Comparison of ENCODE assay signal across 1 cellular context in genomic region chr1:39170731-39171375, GRCh38.
A peak's percentile ranks its signal among the peaks of the same experiment; 100 is the strongest.
TF ChIP-seq lines count a peak whose summit lies in the region.

No MANE protein-coding gene starts in this region.

TF ChIP-seq in K562, 482 proteins besides CTCF, POLR2A, EP300 and RAD21 (continued from another document):
- TF ChIP-seq LARP7 (IDR thresholded peaks at IDR 0.05) (0 out of 2 replicates have a peak, but pooled peaks have one; percentile 41), NR1H2 (CRISPR knock-in tag; IDR thresholded peaks at IDR 0.05) (no peak), NKRF (IDR thresholded peaks at IDR 0.05; ENCODE audit: borderline replicate concordance) (no peak), CXXC5 (CRISPR knock-in tag; IDR thresholded peaks at IDR 0.05) (0 out of 2 replicates have a peak, but pooled peaks have one; percentile 16), ZBTB33 (CRISPR knock-in tag; IDR thresholded peaks at IDR 0.05) (peak; percentile 85), ZNF583 (CRISPR knock-in tag; IDR thresholded peaks at IDR 0.05) (no peak), ZNF668 (CRISPR knock-in tag; IDR thresholded peaks at IDR 0.05) (0 out of 2 replicates have a peak, but pooled peaks have one; percentile 13), POLR2AphosphoS2 (IDR thresholded peaks at IDR 0.05; ENCODE audit: low read length) (no peak), FOXK2 (conservative IDR thresholded peaks at IDR 0.05 in 1 of 2, IDR thresholded peaks at IDR 0.05 in 1 of 2; ENCODE audit: low read depth in 2 of 2) (peak in 1 of 2 experiments; percentile 60; a peak in 2 of 4 replicates), HDAC3 (IDR thresholded peaks at IDR 0.05; ENCODE audit: borderline replicate concordance, partially characterized antibody) (no peak)
